ENCODE assay signal across 9 cellular contexts in genomic region chr15:100114100-100114499, GRCh38.
DNase-seq lines count a peak whose midpoint lies in the region; ATAC-seq, FAIRE-seq and TF ChIP-seq lines count a peak whose summit lies in the region.
"Had no signal": no experiment of that assay in that cellular context is flagged by ENCODE, and none has a peak within 500 bp of the region (broad histone marks: within the 10 kb centered on the region; RNA-seq: fewer than 3 reads in every experiment).

No MANE protein-coding gene starts in this region.

- ATAC-seq in HepG2, result no peak
- ATAC-seq in HG03469 (IDR thresholded peaks at IDR 0.05; ENCODE audit: unreplicated experiment), result no peak
- ATAC-seq in GM21526 (IDR thresholded peaks at IDR 0.05; ENCODE audit: low FRiP score, unreplicated experiment), result no peak

- no peak overlapping the region for H3K4me2 ChIP-seq in HepG2 (ENCODE audit: low read depth, low read length)
- H3K4me2 ChIP-seq in endothelial cell of umbilical vein (ENCODE audit: insufficient read depth, low read length), result peak overlapping the region; percentile 86

- WGBS in liver, result 69% methylated on average over 8 of the region's 8 CpGs
- 65% methylated on average over 8 of the region's 8 CpGs for WGBS in HepG2 (ENCODE audit: low lambda C conversion rate)

- intact Hi-C loops in HepG2 (cut with micrococcal nuclease; ENCODE audit: unreplicated experiment), result no loop called here
- intact Hi-C loops in endothelial cell of umbilical vein (cut with micrococcal nuclease), result loop anchor here (5.0 kb wide), 2 partner anchors 187 to 488 kb away; partner anchors contain the start of genes ASB7 and LINS1
- intact Hi-C loops in vagina (cut with DNase I), result no loop called here

- peaks cover 0 to 15% (median 0%) of the 10 kb centered on the region in 4 donors for H3K4me1 ChIP-seq in liver (ENCODE audit: control insufficient read depth in 4 of 4, insufficient read depth in 4 of 4, low read length in 3 of 4)
- peaks cover 16% of the 10 kb centered on the region; the same call in 1 of the 2 replicates for H3K4me1 ChIP-seq in HepG2 (ENCODE audit: insufficient read depth, low read length)
- H3K4me1 ChIP-seq in endothelial cell of umbilical vein (ENCODE audit: control insufficient read depth, extremely low read depth, insufficient read depth, low read length), result peaks cover 31% of the 10 kb centered on the region
- H3K4me1 ChIP-seq in muscle layer of duodenum (ENCODE audit: control insufficient read depth in 1 of 2, insufficient read depth in 2 of 2, low read length in 2 of 2), result peaks cover 8 to 53% of the 10 kb centered on the region in 2 donors
- peaks cover 36% of the 10 kb centered on the region for H3K4me1 ChIP-seq in vagina
- H3K4me1 ChIP-seq in BE2C, result peaks cover 12% of the 10 kb centered on the region

- H3K27ac ChIP-seq in liver (ENCODE audit: low read depth in 1 of 2, low read length in 2 of 2), result peak overlapping the region; percentile 9 to 59
- H3K27ac ChIP-seq in HepG2 (ENCODE audit: extremely low read length, insufficient read depth, low read length), result no peak overlapping the region
- H3K27ac ChIP-seq in endothelial cell of umbilical vein (ENCODE audit: insufficient read depth, low read depth, low read length), result peak overlapping the region; percentile 52
- H3K27ac ChIP-seq in muscle layer of duodenum (ENCODE audit: low read length), result peak overlapping the region; percentile 66
- peak overlapping the region; percentile 57 for H3K27ac ChIP-seq in vagina

- TF ChIP-seq POLR2A in HepG2 (IDR thresholded peaks at IDR 0.05; ENCODE audit: insufficient read depth in 1 of 2, low read depth in 2 of 2, low read length in 2 of 2) (no peak), endothelial cell of umbilical vein (IDR thresholded peaks at IDR 0.05; ENCODE audit: low read depth, low read length) (no peak), vagina (IDR thresholded peaks at IDR 0.05) (no peak)

- H3K4me3 ChIP-seq in liver (ENCODE audit: low read depth in 1 of 3, low read length in 3 of 3) (no peak overlapping the region), HepG2 (replicated peaks in 1 of 3; ENCODE audit: insufficient read depth in 1 of 3, low read depth in 2 of 3, low read length in 3 of 3) (no peak overlapping the region), endothelial cell of umbilical vein (replicated peaks in 1 of 3; ENCODE audit: insufficient read depth in 1 of 3, low read depth in 1 of 3, low read length in 3 of 3) (peak overlapping the region in 1 of 3 experiments; percentile 44), muscle layer of duodenum (ENCODE audit: low read depth in 1 of 2, low read length in 2 of 2) (peak overlapping the region; percentile 43 to 47), vagina (peak overlapping the region in 1 of 2 donors; percentile 4), BE2C (ENCODE audit: low read depth, low read length) (no peak overlapping the region)

- peak in 1 of 2 donors; percentile 8 for TF ChIP-seq RAD21 in liver (IDR thresholded peaks at IDR 0.05)
- no peak for TF ChIP-seq RAD21 in HepG2 (CRISPR knock-in tag; IDR thresholded peaks at IDR 0.05)

- in situ Hi-C loops in HepG2 (cut with HindIII; ENCODE audit: extremely low pct_ligation_motif_present, low pct_unique_long_range_greater_than_20kb), result no loop called here

- no peak for TF ChIP-seq EP300 in HepG2 (IDR thresholded peaks at IDR 0.05; ENCODE audit: low read depth in 2 of 2, low read length in 2 of 2)
- TF ChIP-seq EP300 in HepG2 (CRISPR knock-in tag; IDR thresholded peaks at IDR 0.05; ENCODE audit: borderline replicate concordance), result no peak

- DNase-seq in HepG2 (ENCODE audit: low spot score) (no peak), endothelial cell of umbilical vein (ENCODE audit: low read depth, low spot score) (peak; percentile 77), vagina (ENCODE audit: extremely low spot score in 2 of 2) (no peak), BE2C (no peak)

- H4K20me1 ChIP-seq in HepG2 (ENCODE audit: insufficient read depth, low read length) (no peaks in the 10 kb centered on the region), endothelial cell of umbilical vein (replicated peaks; ENCODE audit: control insufficient read depth, extremely low read depth, insufficient read depth, low read length) (no peaks in the 10 kb centered on the region)

- H3K9ac ChIP-seq in liver (ENCODE audit: low read depth in 1 of 2, low read length in 2 of 2), result no peak overlapping the region
- H3K9ac ChIP-seq in HepG2 (ENCODE audit: insufficient read depth, low read depth, low read length), result no peak overlapping the region
- peak overlapping the region; percentile 34 for H3K9ac ChIP-seq in endothelial cell of umbilical vein (replicated peaks; ENCODE audit: extremely low read depth, insufficient read depth, low read length)

- H2AFZ ChIP-seq in HepG2 (ENCODE audit: low read length), result no peak overlapping the region
- peak overlapping the region; percentile 84 for H2AFZ ChIP-seq in endothelial cell of umbilical vein (ENCODE audit: low read depth, low read length)

- no peak for FAIRE-seq in HepG2 (lab: Jason Lieb, UNC)
- peak; percentile 62 for FAIRE-seq in endothelial cell of umbilical vein (lab: Jason Lieb, UNC)
- FAIRE-seq: endometrium had no signal

- H3K9me3 ChIP-seq in liver (ENCODE audit: control insufficient read depth in 4 of 4, low read length in 3 of 4) (no peaks in the 10 kb centered on the region), HepG2 (ENCODE audit: low read length) (no peaks in the 10 kb centered on the region), endothelial cell of umbilical vein (replicated peaks; ENCODE audit: control insufficient read depth, insufficient read depth, low read length) (no peaks in the 10 kb centered on the region), muscle layer of duodenum (ENCODE audit: control insufficient read depth in 1 of 2, low read length in 2 of 2) (no peaks in the 10 kb centered on the region), vagina (no peaks in the 10 kb centered on the region), BE2C (no peaks in the 10 kb centered on the region)

- no TSS peak for BruUV-seq in HepG2 (replicated peaks; lab: Mats Ljungman, UMichigan)
- no TSS peak for BruUV-seq in endothelial cell of umbilical vein (replicated peaks; lab: Mats Ljungman, UMichigan)

- no peak for TF ChIP-seq CTCF in liver (IDR thresholded peaks at IDR 0.05; ENCODE audit: low read depth, low read length, missing input control)
- no peak for TF ChIP-seq CTCF in HepG2 (CRISPR knock-in tag; IDR thresholded peaks at IDR 0.05)
- TF ChIP-seq CTCF in endothelial cell of umbilical vein (IDR thresholded peaks at IDR 0.05; ENCODE audit: extremely low read depth in 1 of 2, insufficient read depth in 1 of 2, low read depth in 1 of 2, low read length in 2 of 2), result no peak
- no peak for TF ChIP-seq CTCF in vagina (IDR thresholded peaks at IDR 0.05)
- no peak for TF ChIP-seq CTCF in BE2C (IDR thresholded peaks at IDR 0.05; ENCODE audit: low read depth, low read length)

- H3K79me2 ChIP-seq in HepG2 (ENCODE audit: insufficient read depth, low read length) (no peaks in the 10 kb centered on the region), endothelial cell of umbilical vein (ENCODE audit: control insufficient read depth, insufficient read depth, low read length) (no peaks in the 10 kb centered on the region)

- H3K27me3 ChIP-seq in liver (ENCODE audit: control insufficient read depth in 4 of 4, insufficient read depth in 4 of 4, low read length in 3 of 4) (no peaks in the 10 kb centered on the region), HepG2 (ENCODE audit: control insufficient read depth in 1 of 2, insufficient read depth in 2 of 2, low read length in 2 of 2) (no peaks in the 10 kb centered on the region; a peak in 1 of 5 replicates), endothelial cell of umbilical vein (ENCODE audit: control insufficient read depth in 2 of 2, insufficient read depth in 2 of 2, low read length in 2 of 2) (no peaks in the 10 kb centered on the region), muscle layer of duodenum (ENCODE audit: low read depth, low read length) (no peaks in the 10 kb centered on the region), vagina (no peaks in the 10 kb centered on the region), BE2C (no peaks in the 10 kb centered on the region)

- dilution Hi-C loops in endothelial cell of umbilical vein (cut with MboI; ENCODE audit: extremely low pct_ligation_motif_present, low sequenced_read_pairs), result no loop called here

- CTCF ChIA-PET in HepG2 (lab: Yijun Ruan, JAX; ENCODE audit: low intra/inter-chr PET ratio, low total read pairs), result no interaction called here
- CTCF ChIA-PET in endothelial cell of umbilical vein (lab: Charles Lee), result interaction anchor here (0.6 to 2.2 kb wide), 6 partner anchors 18 to 1214 kb away, joined by 3 to 12 read pairs (median 4); no protein-coding TSS in a partner anchor

- H3K9me1 ChIP-seq in endothelial cell of umbilical vein (replicated peaks; ENCODE audit: control insufficient read depth, extremely low read depth, insufficient read depth, low read length), result no peaks in the 10 kb centered on the region

- H3K36me3 ChIP-seq in liver (ENCODE audit: control insufficient read depth in 4 of 4, insufficient read depth in 3 of 4, low read depth in 1 of 4, low read length in 3 of 4) (peaks cover 0 to 28% (median 5%) of the 10 kb centered on the region in 4 donors), HepG2 (replicated peaks in 1 of 2; ENCODE audit: control insufficient read depth in 1 of 2, insufficient read depth in 2 of 2, low read length in 2 of 2) (no peaks in the 10 kb centered on the region), endothelial cell of umbilical vein (ENCODE audit: control insufficient read depth in 2 of 2, extremely low read depth in 1 of 2, insufficient read depth in 2 of 2, low read length in 2 of 2) (no peaks in the 10 kb centered on the region), muscle layer of duodenum (ENCODE audit: control insufficient read depth in 1 of 2, insufficient read depth in 2 of 2, low read length in 2 of 2) (no peaks in the 10 kb centered on the region), vagina (no peaks in the 10 kb centered on the region), BE2C (peaks cover 4% of the 10 kb centered on the region; the same call in 1 of the 2 replicates)

- POLR2A ChIA-PET in HepG2 (lab: Yijun Ruan, JAX) (no interaction called here), endothelial cell of umbilical vein (lab: Charles Lee) (no interaction called here)

TF ChIP-seq in liver, 16 proteins besides CTCF, POLR2A, EP300 and RAD21 (continues in another document):
- TF ChIP-seq FOXA2 (IDR thresholded peaks at IDR 0.05) (no peak), NR2F2 (IDR thresholded peaks at IDR 0.05) (no peak), TAF1 (conservative IDR thresholded peaks at IDR 0.05) (no peak)

TF ChIP-seq in HepG2, 621 proteins besides CTCF, POLR2A, EP300 and RAD21 (continues in another document):
- TF ChIP-seq MEF2D (CRISPR knock-in tag; IDR thresholded peaks at IDR 0.05) (no peak), KDM4B (CRISPR knock-in tag; IDR thresholded peaks at IDR 0.05) (no peak), ZBTB20 (CRISPR knock-in tag; IDR thresholded peaks at IDR 0.05; ENCODE audit: borderline replicate concordance, low read depth) (no peak), PHF8 (CRISPR knock-in tag; IDR thresholded peaks at IDR 0.05) (no peak)

TF ChIP-seq in endothelial cell of umbilical vein, 7 proteins besides CTCF, POLR2A, EP300 and RAD21 (continues in another document):
- peak; percentile 17 for TF ChIP-seq GATA2 (IDR thresholded peaks at IDR 0.05; ENCODE audit: insufficient read depth, insufficient read length, low read depth, low read length)

Comparison
In these comparisons a context has a peak if more than half of its experiments do, and no peak if none do; other contexts are left out.
1. H3K4me3 ChIP-seq: peak in muscle layer of duodenum (2 of 2); none in liver (0 of 3), HepG2 (0 of 3) and BE2C (single experiment).